Comparison of ENCODE assay signal across 21 cellular contexts in genomic region chr11:111845256-111846028, GRCh38. TPM values are rescaled to one million over a fixed set of nuclear protein-coding genes. Genes with fewer than 3 reads are reported as not detected.
DNase-seq lines count a peak whose midpoint lies in the region; ATAC-seq and TF ChIP-seq lines count a peak whose summit lies in the region.
"Had no signal": no experiment of that assay in that cellular context is flagged by ENCODE, and none has a peak within 500 bp of the region (broad histone marks: within the 10 kb centered on the region; RNA-seq: fewer than 3 reads in every experiment).

No MANE protein-coding gene starts in this region.

- TF ChIP-seq POLR2A in NB4 (IDR thresholded peaks at IDR 0.05; ENCODE audit: extremely low read depth, insufficient read length) = no peak

- intact Hi-C loops in naive thymus-derived CD4-positive, alpha-beta T cell (cut with micrococcal nuclease) = no loop called here

- CTCF ChIA-PET in naive thymus-derived CD4-positive, alpha-beta T cell (lab: Charles Lee) = interaction anchor here (0.9 to 1.3 kb wide), 2 partner anchors 104 to 279 kb away, joined by 3 to 4 read pairs; no protein-coding TSS in a partner anchor

- H3K36me3 Mint-ChIP-seq in naive thymus-derived CD4-positive, alpha-beta T cell = peaks cover 0 to 35% (median 11%) of the 10 kb centered on the region in 5 donors

- H3K9me3 Mint-ChIP-seq in naive thymus-derived CD4-positive, alpha-beta T cell = no peaks in the 10 kb centered on the region
- H3K9me3 Mint-ChIP-seq: activated naive CD4-positive, alpha-beta T cell treated with anti-CD3 and anti-CD28 coated beads, Interleukin-2, amount 50 U/mL, for 24 hours; naive B cell had no signal

- H3K9ac ChIP-seq in adipocyte (ENCODE audit: low read length) = peak overlapping the region; percentile 90

- H3K27me3 ChIP-seq in adipocyte (replicated peaks; ENCODE audit: control insufficient read depth, insufficient read depth, low read length) = no peaks in the 10 kb centered on the region
- H3K27me3 ChIP-seq in naive thymus-derived CD4-positive, alpha-beta T cell (ENCODE audit: control insufficient read depth in 2 of 2, insufficient read depth in 2 of 2, low read length in 2 of 2) = no peaks in the 10 kb centered on the region
- H3K27me3 ChIP-seq: breast epithelium, stomach had no signal

- H3K36me3 ChIP-seq in adipocyte (ENCODE audit: control insufficient read depth, insufficient read depth, low read length, severe bottlenecking) = peaks cover 10% of the 10 kb centered on the region
- peaks cover 0 to 39% (median 10%) of the 10 kb centered on the region in 3 experiments for H3K36me3 ChIP-seq in naive thymus-derived CD4-positive, alpha-beta T cell (ENCODE audit: control insufficient read depth in 2 of 3, insufficient read depth in 3 of 3, low read length in 3 of 3)
- H3K36me3 ChIP-seq: breast epithelium, prostate gland had no signal

- H3K27me3 Mint-ChIP-seq in naive thymus-derived CD4-positive, alpha-beta T cell = no peaks in the 10 kb centered on the region
- H3K27me3 Mint-ChIP-seq: activated naive CD4-positive, alpha-beta T cell treated with anti-CD3 and anti-CD28 coated beads, Interleukin-2, amount 50 U/mL, for 24 hours; B cell; naive B cell had no signal

- peaks cover 68% of the 10 kb centered on the region for H3K4me1 ChIP-seq in adipocyte (ENCODE audit: control insufficient read depth, insufficient read depth, low read length)
- no peaks in the 10 kb centered on the region for H3K4me1 ChIP-seq in naive thymus-derived CD4-positive, alpha-beta T cell (ENCODE audit: control insufficient read depth in 2 of 2, insufficient read depth in 2 of 2, low read length in 2 of 2)
- H3K4me1 ChIP-seq: breast epithelium, prostate gland had no signal

- no peak for TF ChIP-seq CTCF in NB4 (IDR thresholded peaks at IDR 0.05; ENCODE audit: low read depth, low read length)

- H3K4me3 ChIP-seq in NB4 (ENCODE audit: low read depth, low read length) = no peak overlapping the region
- H3K4me3 ChIP-seq in adipocyte (ENCODE audit: low read length) = no peak overlapping the region
- no peak overlapping the region for H3K4me3 ChIP-seq in naive thymus-derived CD4-positive, alpha-beta T cell (ENCODE audit: low read length)
- H3K4me3 ChIP-seq: breast epithelium, prostate gland, stomach had no signal

- POLR2A ChIA-PET in naive thymus-derived CD4-positive, alpha-beta T cell (lab: Charles Lee) = no interaction called here

- no peaks in the 10 kb centered on the region for H3K9me3 ChIP-seq in adipocyte (ENCODE audit: control insufficient read depth, low read length)
- no peaks in the 10 kb centered on the region for H3K9me3 ChIP-seq in naive thymus-derived CD4-positive, alpha-beta T cell (ENCODE audit: control insufficient read depth in 2 of 3, low read length in 3 of 3)
- H3K9me3 ChIP-seq: breast epithelium, prostate gland, stomach had no signal

- ATAC-seq in naive thymus-derived CD4-positive, alpha-beta T cell = peak; percentile 54
- ATAC-seq in HG03196 (IDR thresholded peaks at IDR 0.05; ENCODE audit: unreplicated experiment) (no peak), HG03108 (IDR thresholded peaks at IDR 0.05; ENCODE audit: unreplicated experiment) (no peak)

- peak overlapping the region in 1 of 9 donors; percentile 15 for H3K27ac Mint-ChIP-seq in naive thymus-derived CD4-positive, alpha-beta T cell
- H3K27ac Mint-ChIP-seq: B cell had no signal

- no peak overlapping the region for H3K27ac ChIP-seq in naive thymus-derived CD4-positive, alpha-beta T cell (ENCODE audit: low read depth, low read length)
- H3K27ac ChIP-seq: breast epithelium, prostate gland, RWPE1, stomach had no signal

- DNase-seq in Daoy (ENCODE audit: low read depth) = peak; percentile 29
- peak; percentile 89 for DNase-seq in NB4 (ENCODE audit: low read depth)
- DNase-seq in adipocyte (ENCODE audit: low read depth) = peak; percentile 5
- no peak for DNase-seq in naive thymus-derived CD4-positive, alpha-beta T cell
- no peak for DNase-seq in SHP77 (lab: John Stamatoyannopoulos, UW)
- no peak for DNase-seq in HT-29 (ENCODE audit: low spot score)
- DNase-seq: activated CD4-positive, alpha-beta T cell treated with anti-CD3 and anti-CD28 coated beads for 48 hours; DMS 273 treated with DMSO at 0.1 percent for 48 hours; effector CD4-positive, alpha-beta T cell; MM.1S; naive B cell; NCI-H2107; NCI-H69; stomach had no signal

- H3K4me3 Mint-ChIP-seq in naive thymus-derived CD4-positive, alpha-beta T cell = no peak overlapping the region
- H3K4me3 Mint-ChIP-seq: activated naive CD4-positive, alpha-beta T cell treated with anti-CD3 and anti-CD28 coated beads, Interleukin-2, amount 50 U/mL, for 24 hours; B cell; naive B cell had no signal

- H3K4me1 Mint-ChIP-seq in naive thymus-derived CD4-positive, alpha-beta T cell = peaks cover 0 to 9% (median 4%) of the 10 kb centered on the region in 7 donors

RNA-seq across cellular contexts. Expression of gene ALG9, which starts 25.9 kb away (rescaled TPM):
- total RNA-seq in Daoy (2014; rRNA removed; shearing (Covaris generic)) = 28.1 and 29.5 TPM in 2 replicates
- 10 to 100 TPM; 16.4 to 30.2 (median 29.2) TPM for total RNA-seq in naive thymus-derived CD4-positive, alpha-beta T cell
- 10 to 100 TPM; 14.1 to 20.3 TPM for polyA plus RNA-seq in naive thymus-derived CD4-positive, alpha-beta T cell
- total RNA-seq in HT-29 (2014; rRNA removed; shearing (Covaris generic)) = 16.5 and 23.9 TPM in 2 replicates

RNA-seq across cellular contexts. Expression of gene FDXACB1, which starts 33.5 kb away (rescaled TPM):
- 3.5 and 4.7 TPM in 2 replicates for total RNA-seq in Daoy (2014; rRNA removed; shearing (Covaris generic))
- total RNA-seq in naive thymus-derived CD4-positive, alpha-beta T cell = 1 to 10 TPM; 2.7 to 6.0 (median 5.3) TPM
- 10 to 100 TPM in 1 of 2 donors, 1 to 10 TPM in 1; 6.9 to 11.3 TPM for polyA plus RNA-seq in naive thymus-derived CD4-positive, alpha-beta T cell
- 1.8 and 3.1 TPM in 2 replicates for total RNA-seq in HT-29 (2014; rRNA removed; shearing (Covaris generic))

RNA-seq across cellular contexts. Expression of gene CFAP68, which starts 33.9 kb away (rescaled TPM):
- total RNA-seq in Daoy (2014; rRNA removed; shearing (Covaris generic)) = 15.0 and 24.1 TPM in 2 replicates
- total RNA-seq in naive thymus-derived CD4-positive, alpha-beta T cell = 10 to 100 TPM; 13.7 to 24.9 (median 18.3) TPM
- 10 to 100 TPM; 34.5 to 39.4 TPM for polyA plus RNA-seq in naive thymus-derived CD4-positive, alpha-beta T cell
- 8.8 and 11.9 TPM in 2 replicates for total RNA-seq in HT-29 (2014; rRNA removed; shearing (Covaris generic))

Comparison
In these comparisons a context has a peak if more than half of its experiments do, and no peak if none do; other contexts are left out.
1. DNase-seq: peak in Daoy (single experiment), NB4 (single experiment) and adipocyte (single experiment); none in naive thymus-derived CD4-positive, alpha-beta T cell (0 of 9), SHP77 (0 of 2) and HT-29 (single experiment).